ENCODE assay signal across 25 cellular contexts in genomic region chr1:248850124-248850523, GRCh38. TPM values are rescaled to one million over a fixed set of nuclear protein-coding genes. Genes with fewer than 3 reads are reported as not detected.
A peak's percentile ranks its signal among the peaks of the same experiment; 100 is the strongest.
DNase-seq lines count a peak whose midpoint lies in the region; ATAC-seq and TF ChIP-seq lines count a peak whose summit lies in the region.
"Had no signal": no experiment of that assay in that cellular context is flagged by ENCODE, and none has a peak within 500 bp of the region (broad histone marks: within the 10 kb centered on the region; RNA-seq: fewer than 3 reads in every experiment).

No MANE protein-coding gene starts in this region.

- WGBS in mesodermal cell (ENCODE audit: insufficient coverage in 2 of 2), 2 experiments = 93 to 97% methylated on average over 9 of the region's 9 CpGs

- CTCF ChIA-PET in HEK293T (lab: Yijun Ruan, JAX) = no interaction called here

- no peak for DNase-seq in activated CD4-positive, alpha-beta T cell treated with anti-CD3 and anti-CD28 coated beads, Interleukin-2, amount 10 ng/mL, durations not matched to agents 24 days and 14 days
- DNase-seq in activated CD4-positive, alpha-beta T cell treated with anti-CD3 and anti-CD28 coated beads, Interleukin-2, amount 50 U/mL, for 48 hours = no peak
- no peak for DNase-seq in activated naive CD8-positive, alpha-beta T cell treated with anti-CD3 and anti-CD28 coated beads for 36 hours
- no peak for DNase-seq in activated gamma-delta T cell (lab: John Stamatoyannopoulos, UW)
- DNase-seq in HEK293T (ENCODE audit: extremely low spot score) = no peak
- DNase-seq: activated CD4-positive, alpha-beta T cell treated with anti-CD3 and anti-CD28 coated beads for 48 hours; CD4-positive, CD25-positive, alpha-beta regulatory T cell; foreskin fibroblast; GOT3; KBM-7; left ventricle myocardium inferior; midbrain; naive B cell; NCI-H1092 treated with DMSO at 0.1 percent for 48 hours; NCI-H187; NCI-H2171; SJCRH30; stimulated activated naive CD4-positive, alpha-beta T cell; WERI-Rb-1 had no signal

- intact Hi-C loops in activated CD4-positive, alpha-beta T cell treated with anti-CD3 and anti-CD28 coated beads, Interleukin-2, amount 10 ng/mL, durations not matched to agents 24 days and 14 days (cut with micrococcal nuclease) = no loop called here

- no peaks in the 10 kb centered on the region for H3K9me3 ChIP-seq in mesodermal cell (ENCODE audit: control insufficient read depth, low read length)
- H3K9me3 ChIP-seq: esophagus muscularis mucosa, left ventricle myocardium inferior, SJCRH30 had no signal

- H3K4me3 ChIP-seq in mesodermal cell (ENCODE audit: extremely low read depth, insufficient read depth, low read length, poor library complexity, severe bottlenecking) = no peak overlapping the region
- H3K4me3 ChIP-seq: esophagus muscularis mucosa, left ventricle myocardium inferior, SJCRH30, skin epidermis had no signal

- H3K9me3 Mint-ChIP-seq in activated CD4-positive, alpha-beta T cell treated with anti-CD3 and anti-CD28 coated beads, Interleukin-2, amount 10 ng/mL, durations not matched to agents 24 days and 14 days = no peaks in the 10 kb centered on the region
- H3K9me3 Mint-ChIP-seq in activated naive CD8-positive, alpha-beta T cell treated with anti-CD3 and anti-CD28 coated beads for 36 hours = no peaks in the 10 kb centered on the region
- H3K9me3 Mint-ChIP-seq: CD4-positive, CD25-positive, alpha-beta regulatory T cell; central memory CD8-positive, alpha-beta T cell; naive B cell had no signal

- ATAC-seq in HG03159 (IDR thresholded peaks at IDR 0.05; ENCODE audit: unreplicated experiment) = no peak

- H3K36me3 ChIP-seq in mesodermal cell (ENCODE audit: control insufficient read depth, insufficient read depth, low read length) = peaks cover 86% of the 10 kb centered on the region

- H3K27me3 Mint-ChIP-seq in activated CD4-positive, alpha-beta T cell treated with anti-CD3 and anti-CD28 coated beads, Interleukin-2, amount 10 ng/mL, durations not matched to agents 24 days and 14 days = no peaks in the 10 kb centered on the region
- H3K27me3 Mint-ChIP-seq in activated naive CD8-positive, alpha-beta T cell treated with anti-CD3 and anti-CD28 coated beads for 36 hours = no peaks in the 10 kb centered on the region
- H3K27me3 Mint-ChIP-seq: CD4-positive, CD25-positive, alpha-beta regulatory T cell; central memory CD8-positive, alpha-beta T cell; naive B cell had no signal

- no peak overlapping the region for H3K4me3 Mint-ChIP-seq in activated CD4-positive, alpha-beta T cell treated with anti-CD3 and anti-CD28 coated beads, Interleukin-2, amount 10 ng/mL, durations not matched to agents 24 days and 14 days
- H3K4me3 Mint-ChIP-seq in activated naive CD8-positive, alpha-beta T cell treated with anti-CD3 and anti-CD28 coated beads for 36 hours = no peak overlapping the region
- H3K4me3 Mint-ChIP-seq: CD4-positive, CD25-positive, alpha-beta regulatory T cell; central memory CD8-positive, alpha-beta T cell; naive B cell had no signal

- peaks cover 38% of the 10 kb centered on the region for H3K36me3 Mint-ChIP-seq in activated CD4-positive, alpha-beta T cell treated with anti-CD3 and anti-CD28 coated beads, Interleukin-2, amount 10 ng/mL, durations not matched to agents 24 days and 14 days (ENCODE audit: low read depth)
- peaks cover 12% of the 10 kb centered on the region for H3K36me3 Mint-ChIP-seq in activated naive CD8-positive, alpha-beta T cell treated with anti-CD3 and anti-CD28 coated beads for 36 hours

- peaks cover 13% of the 10 kb centered on the region for H3K4me1 Mint-ChIP-seq in activated CD4-positive, alpha-beta T cell treated with anti-CD3 and anti-CD28 coated beads, Interleukin-2, amount 10 ng/mL, durations not matched to agents 24 days and 14 days
- H3K4me1 Mint-ChIP-seq in activated naive CD8-positive, alpha-beta T cell treated with anti-CD3 and anti-CD28 coated beads for 36 hours = peaks cover 14% of the 10 kb centered on the region
- H3K4me1 Mint-ChIP-seq: central memory CD8-positive, alpha-beta T cell had no signal

- H3K4me1 ChIP-seq in mesodermal cell (ENCODE audit: control insufficient read depth, insufficient read depth, low read length, poor library complexity, severe bottlenecking) = no peaks in the 10 kb centered on the region
- H3K4me1 ChIP-seq: SJCRH30 had no signal

- H3K27ac ChIP-seq in 22Rv1 = peak overlapping the region; percentile 38
- H3K27ac ChIP-seq in mesodermal cell (ENCODE audit: low read depth, low read length, severe bottlenecking) = peak overlapping the region; percentile 45
- H3K27ac ChIP-seq: esophagus muscularis mucosa, left ventricle myocardium inferior, SJCRH30, skin epidermis, WERI-Rb-1 had no signal

- no peak for TF ChIP-seq CTCF in 22Rv1 (IDR thresholded peaks at IDR 0.05)

- POLR2A ChIA-PET in HEK293T (lab: Yijun Ruan, JAX) = no interaction called here

- peak overlapping the region; percentile 26 for H3K27ac Mint-ChIP-seq in activated CD4-positive, alpha-beta T cell treated with anti-CD3 and anti-CD28 coated beads, Interleukin-2, amount 10 ng/mL, durations not matched to agents 24 days and 14 days
- peak overlapping the region; percentile 4 for H3K27ac Mint-ChIP-seq in activated naive CD8-positive, alpha-beta T cell treated with anti-CD3 and anti-CD28 coated beads for 36 hours
- H3K27ac Mint-ChIP-seq: CD4-positive, CD25-positive, alpha-beta regulatory T cell had no signal

TF ChIP-seq in HEK293T, 16 proteins besides CTCF, POLR2A, EP300 and RAD21:
- TF ChIP-seq FOXA1 (IDR thresholded peaks at IDR 0.05) (no peak), CTBP1 (IDR thresholded peaks at IDR 0.05; ENCODE audit: borderline replicate concordance) (no peak), LEF1 (IDR thresholded peaks at IDR 0.05; ENCODE audit: borderline replicate concordance) (no peak), ZNF384 (IDR thresholded peaks at IDR 0.05) (no peak), ARNT (IDR thresholded peaks at IDR 0.05) (no peak), FOXM1 (IDR thresholded peaks at IDR 0.05; ENCODE audit: borderline replicate concordance) (no peak), SUZ12 (IDR thresholded peaks at IDR 0.05) (no peak), ELF4 (IDR thresholded peaks at IDR 0.05) (no peak), FOXK2 (IDR thresholded peaks at IDR 0.05) (no peak)
- TF ChIP-seq, protein P1, sequence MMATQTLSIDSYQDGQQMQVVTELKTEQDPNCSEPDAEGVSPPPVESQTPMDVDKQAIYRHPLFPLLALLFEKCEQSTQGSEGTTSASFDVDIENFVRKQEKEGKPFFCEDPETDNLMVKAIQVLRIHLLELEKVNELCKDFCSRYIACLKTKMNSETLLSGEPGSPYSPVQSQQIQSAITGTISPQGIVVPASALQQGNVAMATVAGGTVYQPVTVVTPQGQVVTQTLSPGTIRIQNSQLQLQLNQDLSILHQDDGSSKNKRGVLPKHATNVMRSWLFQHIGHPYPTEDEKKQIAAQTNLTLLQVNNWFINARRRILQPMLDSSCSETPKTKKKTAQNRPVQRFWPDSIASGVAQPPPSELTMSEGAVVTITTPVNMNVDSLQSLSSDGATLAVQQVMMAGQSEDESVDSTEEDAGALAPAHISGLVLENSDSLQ (IDR thresholded peaks at IDR 0.05) = no peak

RNA-seq across cellular contexts. Expression of gene ZNF692, which starts 8.8 kb away (rescaled TPM):
- total RNA-seq in activated CD4-positive, alpha-beta T cell treated with anti-CD3 and anti-CD28 coated beads, Interleukin-2, amount 10 ng/mL, durations not matched to agents 24 days and 14 days = 94.9 and 100 TPM in 2 replicates
- total RNA-seq in activated naive CD8-positive, alpha-beta T cell treated with anti-CD3 and anti-CD28 coated beads for 36 hours = 10 to 100 TPM; 59.1 to 62.2 TPM
- polyA plus RNA-seq in mesodermal cell (2013, experiment 1 of 2) = 45.1 TPM
- polyA plus RNA-seq in mesodermal cell (2013, experiment 2 of 2) = 39.3 TPM

RNA-seq across cellular contexts. Expression of gene ZNF672, which starts 12.1 kb away (rescaled TPM):
- 44.0 and 48.8 TPM in 2 replicates for total RNA-seq in activated CD4-positive, alpha-beta T cell treated with anti-CD3 and anti-CD28 coated beads, Interleukin-2, amount 10 ng/mL, durations not matched to agents 24 days and 14 days
- total RNA-seq in activated naive CD8-positive, alpha-beta T cell treated with anti-CD3 and anti-CD28 coated beads for 36 hours = 10 to 100 TPM; 46.4 to 48.0 TPM
- polyA plus RNA-seq in mesodermal cell (2013, experiment 1 of 2) = 32.1 TPM
- polyA plus RNA-seq in mesodermal cell (2013, experiment 2 of 2) = 27.8 TPM

RNA-seq across cellular contexts. Expression of gene SH3BP5L, which starts 24.4 kb away (rescaled TPM):
- total RNA-seq in activated CD4-positive, alpha-beta T cell treated with anti-CD3 and anti-CD28 coated beads, Interleukin-2, amount 10 ng/mL, durations not matched to agents 24 days and 14 days = 27.5 and 28.2 TPM in 2 replicates
- 10 to 100 TPM; 15.9 to 16.8 TPM for total RNA-seq in activated naive CD8-positive, alpha-beta T cell treated with anti-CD3 and anti-CD28 coated beads for 36 hours
- 22.4 TPM for polyA plus RNA-seq in mesodermal cell (2013, experiment 1 of 2)
- 18.5 TPM for polyA plus RNA-seq in mesodermal cell (2013, experiment 2 of 2)

RNA-seq across cellular contexts. Expression of gene PGBD2, which starts 55.9 kb away (rescaled TPM):
- total RNA-seq in activated CD4-positive, alpha-beta T cell treated with anti-CD3 and anti-CD28 coated beads, Interleukin-2, amount 10 ng/mL, durations not matched to agents 24 days and 14 days = 7.4 and 7.6 TPM in 2 replicates
- total RNA-seq in activated naive CD8-positive, alpha-beta T cell treated with anti-CD3 and anti-CD28 coated beads for 36 hours = 1 to 10 TPM; 3.6 to 4.4 TPM
- polyA plus RNA-seq in mesodermal cell (2013, experiment 1 of 2) = 3.2 TPM
- 2.9 TPM for polyA plus RNA-seq in mesodermal cell (2013, experiment 2 of 2)
